Comparison of ENCODE assay signal across 8 cellular contexts in genomic region chr2:237475704-237476107, GRCh38.
DNase-seq lines count a peak whose midpoint lies in the region; ATAC-seq and TF ChIP-seq lines count a peak whose summit lies in the region.

No MANE protein-coding gene starts in this region.

- in situ Hi-C loops in astrocyte of the spinal cord (cut with HindIII; ENCODE audit: low sequenced_read_pairs) = no loop called here

- TF ChIP-seq CTCF in astrocyte of the spinal cord (IDR thresholded peaks at IDR 0.05; ENCODE audit: low read depth, low read length) = no peak

- DNase-seq in NCI-H345 (lab: John Stamatoyannopoulos, UW) = peak; percentile 47
- no peak for DNase-seq in NCI-H345 treated with DMSO at 0.1 percent for 48 hours (lab: John Stamatoyannopoulos, UW; ENCODE audit: unreplicated experiment)
- peak; percentile 37 for DNase-seq in OCI-M1 (lab: John Stamatoyannopoulos, UW)
- peak; percentile 64 for DNase-seq in astrocyte of the spinal cord (ENCODE audit: low read depth, low spot score)
- DNase-seq in stimulated activated CD4-positive, alpha-beta T cell treated with anti-CD3 and anti-CD28 coated beads, Interleukin-4, amount 100 ng/mL, for 4 hours = peak; percentile 29 to 64
- DNase-seq in NCI-H2196 (lab: John Stamatoyannopoulos, UW; ENCODE audit: unreplicated experiment) = no peak

- peak overlapping the region; percentile 78 for H3K27ac ChIP-seq in layer of hippocampus (ENCODE audit: low read depth, low read length)

- H3K27me3 ChIP-seq in layer of hippocampus (ENCODE audit: control insufficient read depth, insufficient read depth, low read length) = no peaks in the 10 kb centered on the region

- peak overlapping the region; percentile 43 for H3K4me3 ChIP-seq in astrocyte of the spinal cord (ENCODE audit: low read depth, low read length)

- ATAC-seq in GM18868 (IDR thresholded peaks at IDR 0.05; ENCODE audit: unreplicated experiment) = no peak

Comparison
In these comparisons a context has a peak if more than half of its experiments do, and no peak if none do; other contexts are left out.
1. DNase-seq: peak in NCI-H345 (single experiment), OCI-M1 (single experiment), astrocyte of the spinal cord (single experiment) and stimulated activated CD4-positive, alpha-beta T cell treated with anti-CD3 and anti-CD28 coated beads, Interleukin-4, amount 100 ng/mL, for 4 hours (2 of 2); none in NCI-H345 treated with DMSO at 0.1 percent for 48 hours (single experiment) and NCI-H2196 (single experiment).